Comparison of ENCODE assay signal across 8 cellular contexts in the genomic region with DNA sequence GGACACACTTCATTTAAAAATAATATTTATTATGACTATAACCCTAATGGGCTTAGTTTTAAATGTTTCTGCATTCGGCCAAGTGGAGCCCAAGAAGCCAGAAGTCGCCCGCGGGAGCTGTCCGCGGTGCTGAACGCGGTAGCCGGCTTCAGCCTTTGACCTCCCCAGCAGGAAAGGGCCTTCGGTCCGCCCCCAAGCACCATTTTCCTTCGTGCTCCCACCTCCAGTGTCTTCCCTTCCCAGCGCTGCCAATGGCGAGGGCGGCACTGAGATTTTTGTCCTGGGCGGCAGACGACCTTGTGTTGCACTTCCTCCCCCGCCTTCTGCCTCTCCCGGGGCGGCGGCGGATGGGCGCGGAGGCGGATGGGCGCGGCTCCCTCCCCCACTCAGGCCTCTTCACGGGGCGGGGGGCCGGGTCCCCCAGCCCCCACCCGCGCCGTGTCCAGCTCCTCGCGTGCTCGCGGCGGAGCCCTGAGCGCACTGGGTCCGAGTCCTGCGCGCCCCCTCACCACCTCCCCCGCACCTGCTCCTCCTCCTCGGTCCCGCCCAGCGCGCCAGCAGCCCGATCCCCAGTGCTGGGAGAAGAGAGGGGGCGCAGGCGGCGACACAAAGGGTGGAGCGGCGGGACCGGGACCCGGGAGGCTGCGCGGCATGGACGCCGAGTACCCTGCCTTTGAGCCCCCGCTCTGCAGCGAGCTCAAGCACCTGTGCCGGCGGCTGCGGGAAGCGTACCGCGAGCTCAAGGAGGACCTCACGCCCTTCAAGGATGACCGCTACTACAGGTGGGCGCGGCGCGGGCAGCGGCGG. TPM values are rescaled to one million over a fixed set of nuclear protein-coding genes. Genes with fewer than 3 reads are reported as not detected.
DNase-seq lines count a peak whose midpoint lies in the region; ATAC-seq and TF ChIP-seq lines count a peak whose summit lies in the region.

No MANE protein-coding gene starts in this region.

- H3K4me1 Mint-ChIP-seq in CD14-positive monocyte: no peaks in the 10 kb centered on the region

- H3K27ac Mint-ChIP-seq in CD14-positive monocyte: no peak overlapping the region

- no peak for TF ChIP-seq CTCF in CD14-positive monocyte (IDR thresholded peaks at IDR 0.05)

- peaks cover 7% of the 10 kb centered on the region for H3K4me1 ChIP-seq in mucosa of stomach (ENCODE audit: control insufficient read depth, insufficient read depth, low read length)

- peak overlapping the region; percentile 50 to 87 for H3K4me3 Mint-ChIP-seq in CD14-positive monocyte

- H3K36me3 ChIP-seq in mucosa of stomach (ENCODE audit: control insufficient read depth, insufficient read depth, low read length): no peaks in the 10 kb centered on the region

- DNase-seq in CD14-positive monocyte (ENCODE audit: low spot score) (no peak), OCI-M1 (lab: John Stamatoyannopoulos, UW) (peak; percentile 74), erythroblast (lab: John Stamatoyannopoulos, UW) (peak; percentile 79)
- peak; percentile 77 to 79 for DNase-seq in activated T-cell treated with anti-CD3 and anti-CD28 coated beads, Interleukin-2, amount 50 U/mL, for 48 hours
- DNase-seq in stimulated activated naive CD4-positive, alpha-beta T cell (lab: John Stamatoyannopoulos, UW): peak; percentile 26 to 77 (median 56)

- peaks cover 52 to 91% (median 64%) of the 10 kb centered on the region in 3 donors for H3K27me3 Mint-ChIP-seq in CD14-positive monocyte (ENCODE audit: low read depth in 3 of 3)

- peaks cover 32% of the 10 kb centered on the region for H3K27me3 ChIP-seq in mucosa of stomach (ENCODE audit: control insufficient read depth, insufficient read depth, low read length)

- ATAC-seq in HG03521 (IDR thresholded peaks at IDR 0.05; ENCODE audit: unreplicated experiment) (peak; percentile 43), GM18498 (IDR thresholded peaks at IDR 0.05; ENCODE audit: unreplicated experiment) (no peak)

- H3K9ac ChIP-seq in mucosa of stomach (ENCODE audit: low read length): peak overlapping the region; percentile 34

- H3K4me3 ChIP-seq in mucosa of stomach (ENCODE audit: low read length): peak overlapping the region; percentile 19

- no peak for TF ChIP-seq POLR2A in erythroblast (IDR thresholded peaks at IDR 0.05; ENCODE audit: low read length)

- peaks cover 0 to 24% (median 7%) of the 10 kb centered on the region in 7 donors for H3K9me3 Mint-ChIP-seq in CD14-positive monocyte

- no peaks in the 10 kb centered on the region for H3K36me3 Mint-ChIP-seq in CD14-positive monocyte

- H3K9me3 ChIP-seq in mucosa of stomach (ENCODE audit: control insufficient read depth, low read length): no peaks in the 10 kb centered on the region

- intact Hi-C loops in CD14-positive monocyte (cut with micrococcal nuclease): no loop called here

RNA-seq across cellular contexts. Expression of a gene that starts 23.6 kb away (rescaled TPM):
- polyA plus RNA-seq in CD14-positive monocyte: 1 to 10 TPM; 2.4 to 2.6 TPM
